Comparison of ENCODE assay signal across 1 cellular context in the genomic region with DNA sequence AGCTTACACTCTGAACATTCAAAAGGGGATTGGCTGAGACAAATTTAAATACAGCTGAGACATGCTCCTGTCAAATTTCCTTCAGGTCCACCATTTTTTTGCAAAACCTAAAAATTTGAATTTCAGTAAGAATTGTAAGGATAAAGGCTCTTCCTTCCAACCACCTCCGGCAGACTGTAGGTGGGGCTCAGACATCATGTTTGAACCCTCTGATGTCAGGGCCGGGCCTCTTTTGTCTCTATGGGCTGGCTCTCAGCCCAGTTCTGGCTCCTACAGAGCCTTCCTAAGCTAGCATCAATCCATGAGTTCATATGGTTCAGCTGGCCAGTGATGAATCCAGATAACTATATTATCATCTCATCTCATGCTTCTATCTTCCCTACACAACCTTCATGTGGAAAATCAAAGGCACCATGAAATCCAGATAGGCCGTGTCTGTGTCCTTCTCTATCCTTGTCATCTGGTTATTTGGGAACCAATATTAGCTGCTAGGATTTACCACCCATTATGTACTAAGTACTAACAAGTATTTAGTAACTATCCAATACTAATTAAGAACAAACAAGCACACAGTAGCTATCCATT.
TF ChIP-seq lines count a peak whose summit lies in the region.

No MANE protein-coding gene starts in this region.

TF ChIP-seq in HepG2, 621 proteins besides CTCF, POLR2A, EP300 and RAD21 (continued from another document):
- TF ChIP-seq, protein P1, sequence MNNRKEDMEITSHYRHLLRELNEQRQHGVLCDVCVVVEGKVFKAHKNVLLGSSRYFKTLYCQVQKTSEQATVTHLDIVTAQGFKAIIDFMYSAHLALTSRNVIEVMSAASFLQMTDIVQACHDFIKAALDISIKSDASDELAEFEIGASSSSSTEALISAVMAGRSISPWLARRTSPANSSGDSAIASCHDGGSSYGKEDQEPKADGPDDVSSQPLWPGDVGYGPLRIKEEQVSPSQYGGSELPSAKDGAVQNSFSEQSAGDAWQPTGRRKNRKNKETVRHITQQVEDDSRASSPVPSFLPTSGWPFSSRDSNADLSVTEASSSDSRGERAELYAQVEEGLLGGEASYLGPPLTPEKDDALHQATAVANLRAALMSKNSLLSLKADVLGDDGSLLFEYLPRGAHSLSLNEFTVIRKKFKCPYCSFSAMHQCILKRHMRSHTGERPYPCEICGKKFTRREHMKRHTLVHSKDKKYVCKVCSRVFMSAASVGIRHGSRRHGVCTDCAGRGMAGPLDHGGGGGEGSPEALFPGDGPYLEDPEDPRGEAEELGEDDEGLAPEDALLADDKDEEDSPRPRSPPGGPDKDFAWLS (CRISPR knock-in tag; IDR thresholded peaks at IDR 0.05; ENCODE audit: borderline replicate concordance): no peak
